In genomic region chrX:130772313-130773140, GRCh38 we compare ENCODE assay signal across 9 cellular contexts.
DNase-seq lines count a peak whose midpoint lies in the region; ATAC-seq, FAIRE-seq and TF ChIP-seq lines count a peak whose summit lies in the region.
"Had no signal": no experiment of that assay in that cellular context is flagged by ENCODE, and none has a peak within 500 bp of the region (broad histone marks: within the 10 kb centered on the region; RNA-seq: fewer than 3 reads in every experiment).

No MANE protein-coding gene starts in this region.

- intact Hi-C loops in lower lobe of right lung (cut with DNase I) = no loop called here
- intact Hi-C loops in vagina (cut with DNase I) = no loop called here

- H3K36me3 ChIP-seq in lower lobe of right lung = no peaks in the 10 kb centered on the region
- no peaks in the 10 kb centered on the region for H3K36me3 ChIP-seq in vagina

- DNase-seq in LNCaP clone FGC (ENCODE audit: low read depth) = peak; percentile 50
- peak; percentile 72 for DNase-seq in RCC 7860 (ENCODE audit: low spot score)
- peak; percentile 2 for DNase-seq in hepatic stellate cell (ENCODE audit: low spot score)
- DNase-seq in lower lobe of right lung = no peak
- DNase-seq in GM19238 (ENCODE audit: insufficient read length, low spot score) = no peak
- DNase-seq in vagina (ENCODE audit: extremely low spot score in 2 of 2) = no peak
- DNase-seq: posterior cingulate gyrus had no signal

- H3K27me3 ChIP-seq in lower lobe of right lung (ENCODE audit: low read depth) (no peaks in the 10 kb centered on the region), vagina (no peaks in the 10 kb centered on the region)

- no peak for TF ChIP-seq POLR2A in vagina (IDR thresholded peaks at IDR 0.05)

- no peak for ATAC-seq in lower lobe of right lung
- ATAC-seq in GM21825 (IDR thresholded peaks at IDR 0.05; ENCODE audit: unreplicated experiment) = no peak

- peak overlapping the region; percentile 51; the same call in 1 of the 2 replicates for H3K27ac ChIP-seq in C4-2B
- no peak overlapping the region for H3K27ac ChIP-seq in lower lobe of right lung
- no peak overlapping the region for H3K27ac ChIP-seq in vagina

- no peaks in the 10 kb centered on the region for H3K9me3 ChIP-seq in lower lobe of right lung
- H3K9me3 ChIP-seq in vagina = no peaks in the 10 kb centered on the region

- H3K4me3 ChIP-seq in LNCaP clone FGC (ENCODE audit: low read depth, low read length) (no peak overlapping the region), lower lobe of right lung (no peak overlapping the region), vagina (no peak overlapping the region)

- FAIRE-seq in RCC 7860 (lab: Jason Lieb, UNC) = peak; percentile 73

- no peak for TF ChIP-seq CTCF in C4-2B (conservative IDR thresholded peaks at IDR 0.05)
- no peak for TF ChIP-seq CTCF in LNCaP clone FGC (IDR thresholded peaks at IDR 0.05; ENCODE audit: control insufficient read depth, extremely low read depth, insufficient read depth)
- no peak for TF ChIP-seq CTCF in lower lobe of right lung (IDR thresholded peaks at IDR 0.05)
- TF ChIP-seq CTCF in vagina (IDR thresholded peaks at IDR 0.05) = no peak

- H3K4me1 ChIP-seq in lower lobe of right lung (no peaks in the 10 kb centered on the region), vagina (no peaks in the 10 kb centered on the region)

Comparison
In these comparisons a context has a peak if more than half of its experiments do, and no peak if none do; other contexts are left out.
1. DNase-seq: peak in LNCaP clone FGC (single experiment), RCC 7860 (single experiment) and hepatic stellate cell (single experiment); none in lower lobe of right lung (single experiment), GM19238 (single experiment) and vagina (0 of 2).